1 cellular context compared by ENCODE assay signal in the genomic region with DNA sequence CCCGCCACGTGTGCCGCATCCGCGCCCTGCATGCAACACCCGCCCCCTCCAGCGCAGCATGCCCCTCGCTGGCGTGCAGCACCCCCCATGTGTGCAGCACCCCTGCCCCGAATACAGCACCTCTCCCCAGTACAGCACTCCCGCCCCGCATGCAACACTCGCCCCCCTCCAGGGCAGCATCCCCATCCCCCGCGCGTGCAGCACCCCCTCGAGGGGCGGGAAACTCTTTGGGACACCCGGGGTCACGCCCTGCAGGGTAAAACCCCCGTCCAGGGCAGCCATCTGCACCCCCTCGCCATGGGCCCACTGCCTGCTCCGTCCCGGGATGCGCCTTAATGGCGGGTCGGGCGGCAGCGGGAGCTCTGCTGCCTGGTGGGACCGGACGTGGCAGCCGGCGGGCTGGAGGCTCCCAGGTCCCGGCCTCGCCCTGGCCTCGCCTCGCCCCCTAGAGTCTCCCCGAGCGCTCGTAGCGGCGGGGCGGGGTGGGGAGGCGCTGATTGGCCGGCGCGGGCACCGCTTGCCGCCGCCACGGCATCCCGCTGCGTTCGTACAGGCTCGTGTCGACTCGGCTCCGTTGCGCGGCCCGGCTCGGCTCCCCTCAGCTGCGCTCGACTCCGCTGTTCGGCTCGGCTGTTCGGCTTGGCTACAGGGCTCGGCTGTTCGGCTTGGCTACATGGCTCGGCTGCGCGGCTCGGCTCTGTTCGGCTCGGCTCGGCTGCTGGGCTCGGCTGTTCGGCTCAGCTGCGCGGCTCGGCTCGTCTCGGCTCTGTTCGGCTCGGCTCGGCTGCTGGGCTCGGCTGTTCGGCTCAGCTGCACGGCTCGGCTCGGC.
TF ChIP-seq lines count a peak whose summit lies in the region.

No MANE protein-coding gene starts in this region.

TF ChIP-seq in HEK293, 187 proteins besides CTCF, POLR2A, EP300 and RAD21 (continued from another document):
- TF ChIP-seq, protein P1, sequence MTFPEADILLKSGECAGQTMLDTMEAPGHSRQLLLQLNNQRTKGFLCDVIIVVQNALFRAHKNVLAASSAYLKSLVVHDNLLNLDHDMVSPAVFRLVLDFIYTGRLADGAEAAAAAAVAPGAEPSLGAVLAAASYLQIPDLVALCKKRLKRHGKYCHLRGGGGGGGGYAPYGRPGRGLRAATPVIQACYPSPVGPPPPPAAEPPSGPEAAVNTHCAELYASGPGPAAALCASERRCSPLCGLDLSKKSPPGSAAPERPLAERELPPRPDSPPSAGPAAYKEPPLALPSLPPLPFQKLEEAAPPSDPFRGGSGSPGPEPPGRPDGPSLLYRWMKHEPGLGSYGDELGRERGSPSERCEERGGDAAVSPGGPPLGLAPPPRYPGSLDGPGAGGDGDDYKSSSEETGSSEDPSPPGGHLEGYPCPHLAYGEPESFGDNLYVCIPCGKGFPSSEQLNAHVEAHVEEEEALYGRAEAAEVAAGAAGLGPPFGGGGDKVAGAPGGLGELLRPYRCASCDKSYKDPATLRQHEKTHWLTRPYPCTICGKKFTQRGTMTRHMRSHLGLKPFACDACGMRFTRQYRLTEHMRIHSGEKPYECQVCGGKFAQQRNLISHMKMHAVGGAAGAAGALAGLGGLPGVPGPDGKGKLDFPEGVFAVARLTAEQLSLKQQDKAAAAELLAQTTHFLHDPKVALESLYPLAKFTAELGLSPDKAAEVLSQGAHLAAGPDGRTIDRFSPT (tag by site-specific recombination; IDR thresholded peaks at IDR 0.05), result peak; percentile 50; the same call in 1 of the 2 replicates
- TF ChIP-seq ZBTB20 (tag by site-specific recombination; IDR thresholded peaks at IDR 0.05), result peak; percentile 30; the same call in 1 of the 2 replicates
- peak; percentile 35; the same call in 1 of the 2 replicates for TF ChIP-seq YY2 (tag by site-specific recombination; IDR thresholded peaks at IDR 0.05)
- TF ChIP-seq GLIS2 (tag by site-specific recombination; IDR thresholded peaks at IDR 0.05), result peak; percentile 77
- peak; percentile 89 for TF ChIP-seq ZNF692 (tag by site-specific recombination; IDR thresholded peaks at IDR 0.05)
- TF ChIP-seq YY1 (tag by site-specific recombination; IDR thresholded peaks at IDR 0.05), result peak; percentile 49; the same call in 1 of the 2 replicates
- no peak for TF ChIP-seq SETDB1 (IDR thresholded peaks at IDR 0.05; ENCODE audit: insufficient read length, low read length)
- TF ChIP-seq ZNF529 (tag by site-specific recombination; IDR thresholded peaks at IDR 0.05; ENCODE audit: insufficient replicate concordance), result no peak
- TF ChIP-seq ZBTB6 (tag by site-specific recombination; IDR thresholded peaks at IDR 0.05), result no peak
- TF ChIP-seq ZNF426 (tag by site-specific recombination; IDR thresholded peaks at IDR 0.05), result no peak
- peak; percentile 32; the same call in 1 of the 2 replicates for TF ChIP-seq KLF8 (tag by site-specific recombination; IDR thresholded peaks at IDR 0.05)
- TF ChIP-seq, protein P2, sequence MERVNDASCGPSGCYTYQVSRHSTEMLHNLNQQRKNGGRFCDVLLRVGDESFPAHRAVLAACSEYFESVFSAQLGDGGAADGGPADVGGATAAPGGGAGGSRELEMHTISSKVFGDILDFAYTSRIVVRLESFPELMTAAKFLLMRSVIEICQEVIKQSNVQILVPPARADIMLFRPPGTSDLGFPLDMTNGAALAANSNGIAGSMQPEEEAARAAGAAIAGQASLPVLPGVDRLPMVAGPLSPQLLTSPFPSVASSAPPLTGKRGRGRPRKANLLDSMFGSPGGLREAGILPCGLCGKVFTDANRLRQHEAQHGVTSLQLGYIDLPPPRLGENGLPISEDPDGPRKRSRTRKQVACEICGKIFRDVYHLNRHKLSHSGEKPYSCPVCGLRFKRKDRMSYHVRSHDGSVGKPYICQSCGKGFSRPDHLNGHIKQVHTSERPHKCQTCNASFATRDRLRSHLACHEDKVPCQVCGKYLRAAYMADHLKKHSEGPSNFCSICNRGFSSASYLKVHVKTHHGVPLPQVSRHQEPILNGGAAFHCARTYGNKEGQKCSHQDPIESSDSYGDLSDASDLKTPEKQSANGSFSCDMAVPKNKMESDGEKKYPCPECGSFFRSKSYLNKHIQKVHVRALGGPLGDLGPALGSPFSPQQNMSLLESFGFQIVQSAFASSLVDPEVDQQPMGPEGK (tag by site-specific recombination; IDR thresholded peaks at IDR 0.05), result peak; percentile 69
- peak; percentile 90 for TF ChIP-seq ZIC2 (tag by site-specific recombination; IDR thresholded peaks at IDR 0.05)
- TF ChIP-seq ZNF274 (IDR thresholded peaks at IDR 0.05; ENCODE audit: low read length), result no peak
- TF ChIP-seq ZNF274 (tag by site-specific recombination; IDR thresholded peaks at IDR 0.05; ENCODE audit: borderline replicate concordance), result no peak
- 0 out of 2 replicates have a peak, but pooled peaks have one; percentile 34 for TF ChIP-seq ZNF2 (tag by site-specific recombination; IDR thresholded peaks at IDR 0.05)
- peak; percentile 85 for TF ChIP-seq ZFP69B (tag by site-specific recombination; IDR thresholded peaks at IDR 0.05)
- TF ChIP-seq, protein P3, sequence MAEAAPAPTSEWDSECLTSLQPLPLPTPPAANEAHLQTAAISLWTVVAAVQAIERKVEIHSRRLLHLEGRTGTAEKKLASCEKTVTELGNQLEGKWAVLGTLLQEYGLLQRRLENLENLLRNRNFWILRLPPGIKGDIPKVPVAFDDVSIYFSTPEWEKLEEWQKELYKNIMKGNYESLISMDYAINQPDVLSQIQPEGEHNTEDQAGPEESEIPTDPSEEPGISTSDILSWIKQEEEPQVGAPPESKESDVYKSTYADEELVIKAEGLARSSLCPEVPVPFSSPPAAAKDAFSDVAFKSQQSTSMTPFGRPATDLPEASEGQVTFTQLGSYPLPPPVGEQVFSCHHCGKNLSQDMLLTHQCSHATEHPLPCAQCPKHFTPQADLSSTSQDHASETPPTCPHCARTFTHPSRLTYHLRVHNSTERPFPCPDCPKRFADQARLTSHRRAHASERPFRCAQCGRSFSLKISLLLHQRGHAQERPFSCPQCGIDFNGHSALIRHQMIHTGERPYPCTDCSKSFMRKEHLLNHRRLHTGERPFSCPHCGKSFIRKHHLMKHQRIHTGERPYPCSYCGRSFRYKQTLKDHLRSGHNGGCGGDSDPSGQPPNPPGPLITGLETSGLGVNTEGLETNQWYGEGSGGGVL (tag by site-specific recombination; IDR thresholded peaks at IDR 0.05), result peak; percentile 65
- no peak for TF ChIP-seq ZNF391 (tag by site-specific recombination; IDR thresholded peaks at IDR 0.05; ENCODE audit: borderline replicate concordance, low read depth)
- peak; percentile 55 for TF ChIP-seq ZNF335 (tag by site-specific recombination; conservative IDR thresholded peaks at IDR 0.05)
- peak; percentile 39; the same call in 1 of the 2 replicates for TF ChIP-seq SP7 (tag by site-specific recombination; IDR thresholded peaks at IDR 0.05)
- TF ChIP-seq, protein P4, sequence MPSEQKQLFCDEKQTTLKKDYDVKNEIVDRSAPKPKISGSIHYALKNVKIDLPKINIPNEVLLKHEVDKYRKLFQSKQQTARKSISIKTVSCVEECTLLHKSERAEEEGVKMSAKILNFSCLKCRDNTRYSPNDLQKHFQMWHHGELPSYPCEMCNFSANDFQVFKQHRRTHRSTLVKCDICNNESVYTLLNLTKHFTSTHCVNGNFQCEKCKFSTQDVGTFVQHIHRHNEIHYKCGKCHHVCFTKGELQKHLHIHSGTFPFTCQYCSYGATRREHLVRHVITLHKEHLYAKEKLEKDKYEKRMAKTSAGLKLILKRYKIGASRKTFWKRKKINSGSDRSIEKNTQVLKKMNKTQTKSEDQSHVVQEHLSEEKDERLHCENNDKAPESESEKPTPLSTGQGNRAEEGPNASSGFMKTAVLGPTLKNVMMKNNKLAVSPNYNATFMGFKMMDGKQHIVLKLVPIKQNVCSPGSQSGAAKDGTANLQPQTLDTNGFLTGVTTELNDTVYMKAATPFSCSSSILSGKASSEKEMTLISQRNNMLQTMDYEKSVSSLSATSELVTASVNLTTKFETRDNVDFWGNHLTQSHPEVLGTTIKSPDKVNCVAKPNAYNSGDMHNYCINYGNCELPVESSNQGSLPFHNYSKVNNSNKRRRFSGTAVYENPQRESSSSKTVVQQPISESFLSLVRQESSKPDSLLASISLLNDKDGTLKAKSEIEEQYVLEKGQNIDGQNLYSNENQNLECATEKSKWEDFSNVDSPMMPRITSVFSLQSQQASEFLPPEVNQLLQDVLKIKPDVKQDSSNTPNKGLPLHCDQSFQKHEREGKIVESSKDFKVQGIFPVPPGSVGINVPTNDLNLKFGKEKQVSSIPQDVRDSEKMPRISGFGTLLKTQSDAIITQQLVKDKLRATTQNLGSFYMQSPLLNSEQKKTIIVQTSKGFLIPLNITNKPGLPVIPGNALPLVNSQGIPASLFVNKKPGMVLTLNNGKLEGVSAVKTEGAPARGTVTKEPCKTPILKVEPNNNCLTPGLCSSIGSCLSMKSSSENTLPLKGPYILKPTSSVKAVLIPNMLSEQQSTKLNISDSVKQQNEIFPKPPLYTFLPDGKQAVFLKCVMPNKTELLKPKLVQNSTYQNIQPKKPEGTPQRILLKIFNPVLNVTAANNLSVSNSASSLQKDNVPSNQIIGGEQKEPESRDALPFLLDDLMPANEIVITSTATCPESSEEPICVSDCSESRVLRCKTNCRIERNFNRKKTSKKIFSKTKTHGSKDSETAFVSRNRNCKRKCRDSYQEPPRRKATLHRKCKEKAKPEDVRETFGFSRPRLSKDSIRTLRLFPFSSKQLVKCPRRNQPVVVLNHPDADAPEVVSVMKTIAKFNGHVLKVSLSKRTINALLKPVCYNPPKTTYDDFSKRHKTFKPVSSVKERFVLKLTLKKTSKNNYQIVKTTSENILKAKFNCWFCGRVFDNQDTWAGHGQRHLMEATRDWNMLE (tag by site-specific recombination; conservative IDR thresholded peaks at IDR 0.05; ENCODE audit: low read depth), result no peak
- peak; percentile 74 for TF ChIP-seq ZBTB26 (tag by site-specific recombination; optimal IDR thresholded peaks at IDR 0.05)
- no peak for TF ChIP-seq ZNF843 (tag by site-specific recombination; IDR thresholded peaks at IDR 0.05)
- no peak for TF ChIP-seq PRDM1 (tag by site-specific recombination; IDR thresholded peaks at IDR 0.05)
- no peak for TF ChIP-seq TRIM28 (IDR thresholded peaks at IDR 0.05; ENCODE audit: borderline replicate concordance, low read length)
- no peak; the same call in 1 of the 2 replicates for TF ChIP-seq ZBTB8A (tag by site-specific recombination; IDR thresholded peaks at IDR 0.05)
- TF ChIP-seq ZBTB10 (tag by site-specific recombination; IDR thresholded peaks at IDR 0.05), result 0 out of 2 replicates have a peak, but pooled peaks have one; percentile 39
- no peak for TF ChIP-seq ZFP3 (tag by site-specific recombination; IDR thresholded peaks at IDR 0.05; ENCODE audit: low read depth)
- TF ChIP-seq ZBTB48 (tag by site-specific recombination; IDR thresholded peaks at IDR 0.05), result peak; percentile 51; the same call in 1 of the 2 replicates
TF ChIP-seq in HEK293: peak in this region for 21.
